In genomic region chr18:55229682-55230081, GRCh38 we compare ENCODE assay signal across 22 cellular contexts.
"Had no signal": no experiment of that assay in that cellular context is flagged by ENCODE, and none has a peak within 500 bp of the region (broad histone marks: within the 10 kb centered on the region; RNA-seq: fewer than 3 reads in every experiment).

No MANE protein-coding gene starts in this region.

- H3K27ac Mint-ChIP-seq: effector memory CD8-positive, alpha-beta T cell; naive thymus-derived CD8-positive, alpha-beta T cell; type B pancreatic cell had no signal

- ATAC-seq: effector memory CD8-positive, alpha-beta T cell; heart left ventricle; left lobe of liver; mucosa of descending colon; naive thymus-derived CD8-positive, alpha-beta T cell; sciatic nerve; stimulated activated naive CD8-positive, alpha-beta T cell treated with anti-CD3 and anti-CD28 coated beads, Interleukin-15, Interleukin-2, amounts not matched to agents 100 U/mL and 50 U/mL, for 24 hours had no signal

- FAIRE-seq: islet of Langerhans, urothelium cell line had no signal

- H3K9me3 Mint-ChIP-seq: effector memory CD8-positive, alpha-beta T cell; naive thymus-derived CD8-positive, alpha-beta T cell; type B pancreatic cell had no signal

- H3K36me3 Mint-ChIP-seq: naive thymus-derived CD8-positive, alpha-beta T cell had no signal

- H3K4me3 ChIP-seq: heart left ventricle, mucosa of descending colon, spleen, suprapubic skin, thyroid gland had no signal

- DNase-seq: effector memory CD8-positive, alpha-beta T cell; erythroblast; foreskin melanocyte; heart left ventricle; hippocampal formation; kidney glomerular epithelial cell; mammary epithelial cell; mucosa of descending colon; naive thymus-derived CD8-positive, alpha-beta T cell; spleen; stimulated activated CD4-positive, alpha-beta T cell treated with anti-CD3 and anti-CD28 coated beads, Interleukin-15, amount 100 ng/mL, for 24 hours; stimulated activated CD4-positive, alpha-beta T cell treated with anti-CD3 and anti-CD28 coated beads, Interleukin-1b, Interleukin-23, amount 100 ng/mL, for 48 hours; stimulated activated CD4-positive, alpha-beta T cell treated with anti-CD3 and anti-CD28 coated beads, Interleukin-4, amount 100 ng/mL, for 4 hours; stimulated activated naive CD8-positive, alpha-beta T cell treated with anti-CD3 and anti-CD28 coated beads, Interleukin-15, Interleukin-2, amounts not matched to agents 100 U/mL and 50 U/mL, for 24 hours; thyroid gland had no signal

- H3K36me3 ChIP-seq: neutrophil had no signal

- H3K4me3 Mint-ChIP-seq: effector memory CD8-positive, alpha-beta T cell; naive thymus-derived CD8-positive, alpha-beta T cell; type B pancreatic cell had no signal

- H3K27me3 ChIP-seq: heart left ventricle, neutrophil, spleen, suprapubic skin, thyroid gland had no signal

- H3K27me3 Mint-ChIP-seq: effector memory CD8-positive, alpha-beta T cell; type B pancreatic cell had no signal
